11 cellular contexts compared by ENCODE assay signal in genomic region chr1:234911787-234912186, GRCh38.
DNase-seq lines count a peak whose midpoint lies in the region; ATAC-seq and TF ChIP-seq lines count a peak whose summit lies in the region.
"Had no signal": no experiment of that assay in that cellular context is flagged by ENCODE, and none has a peak within 500 bp of the region (broad histone marks: within the 10 kb centered on the region; RNA-seq: fewer than 3 reads in every experiment).

No MANE protein-coding gene starts in this region.

- peak; percentile 23 for DNase-seq in GM23338 (ENCODE audit: low spot score)
- DNase-seq in WTC11 (ENCODE audit: low spot score) = no peak
- peak; percentile 33 for DNase-seq in endothelial cell (ENCODE audit: low spot score)
- peak; percentile 64 for DNase-seq in sigmoid colon
- DNase-seq in stimulated activated naive CD4-positive, alpha-beta T cell treated with Interleukin-2 at 50 U/mL for 16 hours (lab: John Stamatoyannopoulos, UW) = no peak
- no peak for DNase-seq in stimulated activated CD4-positive, alpha-beta T cell treated with anti-CD3 and anti-CD28 coated beads, Interleukin-12 subunit alpha, Interleukin-12 subunit beta, amount 100 ng/mL, for 4 hours
- DNase-seq: Calu3, GM23248, NCI-H146 had no signal

- no peaks in the 10 kb centered on the region for H4K20me1 ChIP-seq in GM23338 (replicated peaks; ENCODE audit: insufficient read depth)

- H3K36me3 Mint-ChIP-seq in GM23338 (ENCODE audit: low read depth) (0 out of 3 replicates have a peak, but pooled peaks cover 5% of the 10 kb centered on the region), WTC11 (peaks cover 4% of the 10 kb centered on the region; the same call in 1 of the 2 replicates), endothelial cell (ENCODE audit: low read depth, unreplicated experiment) (no peaks in the 10 kb centered on the region)

- H3K4me1 ChIP-seq in GM23338 (ENCODE audit: insufficient read depth) (peaks cover 20% of the 10 kb centered on the region; the same call in 1 of the 2 replicates), sigmoid colon (peaks cover 0 to 37% (median 24%) of the 10 kb centered on the region in 4 donors)

- POLR2A ChIA-PET in WTC11 (lab: Charles Lee) = no interaction called here

- ATAC-seq in GM23338 (peak; percentile 59), WTC11 (peak; percentile 77), HG03135 (IDR thresholded peaks at IDR 0.05; ENCODE audit: unreplicated experiment) (no peak), HG03097 (IDR thresholded peaks at IDR 0.05; ENCODE audit: low FRiP score, unreplicated experiment) (no peak)

- TF ChIP-seq POLR2A in sigmoid colon (IDR thresholded peaks at IDR 0.05) = no peak

- WGBS in sigmoid colon, 2 donors = 66 to 79% methylated on average over 8 of the region's 8 CpGs

- no peaks in the 10 kb centered on the region for H3K79me2 ChIP-seq in GM23338 (replicated peaks; ENCODE audit: insufficient read depth)

- TF ChIP-seq CTCF in GM23338 (conservative IDR thresholded peaks at IDR 0.05; ENCODE audit: low read depth in 2 of 2) = no peak
- TF ChIP-seq CTCF in WTC11 (IDR thresholded peaks at IDR 0.05) = no peak
- TF ChIP-seq CTCF in endothelial cell (IDR thresholded peaks at IDR 0.05; ENCODE audit: unreplicated experiment) = no peak
- no peak for TF ChIP-seq CTCF in sigmoid colon (IDR thresholded peaks at IDR 0.05)

- H3K27ac Mint-ChIP-seq in GM23338 = no peak overlapping the region
- no peak overlapping the region for H3K27ac Mint-ChIP-seq in WTC11
- H3K27ac Mint-ChIP-seq in endothelial cell (ENCODE audit: unreplicated experiment) = peak overlapping the region; percentile 89

- H3K27me3 ChIP-seq in GM23338 (ENCODE audit: insufficient read depth) (no peaks in the 10 kb centered on the region), sigmoid colon (no peaks in the 10 kb centered on the region)

- H3F3A ChIP-seq in GM23338 (replicated peaks; ENCODE audit: low read depth) = no peaks in the 10 kb centered on the region

- peaks cover 15% of the 10 kb centered on the region for H3K27me3 Mint-ChIP-seq in GM23338 (ENCODE audit: insufficient read depth, low read depth, poor library complexity)
- peaks cover 18% of the 10 kb centered on the region for H3K27me3 Mint-ChIP-seq in WTC11 (ENCODE audit: low read depth)
- peaks cover 13% of the 10 kb centered on the region for H3K27me3 Mint-ChIP-seq in endothelial cell (ENCODE audit: unreplicated experiment)

- intact Hi-C loops in sigmoid colon (cut with DNase I) = loop anchor here (10.0 kb wide), 1 partner anchor 87 kb away; no protein-coding TSS in a partner anchor

- H3K4me1 Mint-ChIP-seq in GM23338 = peaks cover 23% of the 10 kb centered on the region
- H3K4me1 Mint-ChIP-seq in WTC11 = peaks cover 43% of the 10 kb centered on the region
- H3K4me1 Mint-ChIP-seq in endothelial cell (ENCODE audit: unreplicated experiment) = peaks cover 52% of the 10 kb centered on the region

- H3K4me3 ChIP-seq in GM23338 = no peak overlapping the region
- H3K4me3 ChIP-seq in sigmoid colon = no peak overlapping the region
- H3K4me3 ChIP-seq: GM23248 had no signal

- peak overlapping the region; percentile 81; the same call in 1 of the 2 replicates for H2AFZ ChIP-seq in GM23338
- H2AFZ ChIP-seq: GM23248 had no signal

- H3K27ac ChIP-seq in GM23338 (ENCODE audit: low read depth) = no peak overlapping the region
- H3K27ac ChIP-seq in sigmoid colon = peak overlapping the region in 3 of 4 donors; percentile 7 to 73 (median 65)
- H3K27ac ChIP-seq: GM23248 had no signal

- TF ChIP-seq EP300 in sigmoid colon (IDR thresholded peaks at IDR 0.05) = no peak

- CTCF ChIA-PET in WTC11 (lab: Charles Lee) = no interaction called here

- no peaks in the 10 kb centered on the region for H3K36me3 ChIP-seq in GM23338 (ENCODE audit: insufficient read depth)
- no peaks in the 10 kb centered on the region for H3K36me3 ChIP-seq in sigmoid colon

- peaks cover 7% of the 10 kb centered on the region; the same call in 2 of the 3 replicates for H3K9me3 Mint-ChIP-seq in GM23338
- peaks cover 10% of the 10 kb centered on the region for H3K9me3 Mint-ChIP-seq in WTC11
- H3K9me3 Mint-ChIP-seq in endothelial cell (ENCODE audit: unreplicated experiment) = no peaks in the 10 kb centered on the region

- H3K4me3 Mint-ChIP-seq in GM23338 (no peak overlapping the region), WTC11 (no peak overlapping the region), endothelial cell (ENCODE audit: unreplicated experiment) (no peak overlapping the region)

- peaks cover 9% of the 10 kb centered on the region for H3K9me2 ChIP-seq in GM23338 (ENCODE audit: insufficient read depth)

- no peaks in the 10 kb centered on the region for H3K9me3 ChIP-seq in sigmoid colon

- no peak overlapping the region for H3K4me2 ChIP-seq in GM23338

TF ChIP-seq in GM23338, 12 proteins besides CTCF, POLR2A, EP300 and RAD21 (continues in another document):
- TF ChIP-seq ETS1 (IDR thresholded peaks at IDR 0.05) (no peak), JUNB (IDR thresholded peaks at IDR 0.05; ENCODE audit: unreplicated experiment) (no peak), ZNF331 (CRISPR knock-in tag; IDR thresholded peaks at IDR 0.05; ENCODE audit: low read depth) (no peak)

TF ChIP-seq in WTC11, 78 proteins besides CTCF, POLR2A, EP300 and RAD21:
- TF ChIP-seq SP1 (CRISPR knock-in tag; conservative IDR thresholded peaks at IDR 0.05) = no peak
- TF ChIP-seq ZNF281 (CRISPR knock-in tag; IDR thresholded peaks at IDR 0.05) = no peak
- no peak for TF ChIP-seq E2F5 (CRISPR knock-in tag; IDR thresholded peaks at IDR 0.05)
- TF ChIP-seq HMGA2 (CRISPR knock-in tag; IDR thresholded peaks at IDR 0.05) = no peak
- no peak for TF ChIP-seq STAT6 (CRISPR knock-in tag; conservative IDR thresholded peaks at IDR 0.05; ENCODE audit: low read depth)
- no peak for TF ChIP-seq GTF2I (CRISPR knock-in tag; conservative IDR thresholded peaks at IDR 0.05)
- TF ChIP-seq GABPB1 (CRISPR knock-in tag; IDR thresholded peaks at IDR 0.05) = no peak
- no peak for TF ChIP-seq ZNF425 (CRISPR knock-in tag; conservative IDR thresholded peaks at IDR 0.05)
- TF ChIP-seq RORB (CRISPR knock-in tag; IDR thresholded peaks at IDR 0.05) = no peak
TF ChIP-seq in WTC11: peak in this region for 0.

Comparison
In these comparisons a context has a peak if more than half of its experiments do, and no peak if none do; other contexts are left out.
1. ATAC-seq: peak in GM23338 (single experiment) and WTC11 (single experiment); none in HG03135 (single experiment) and HG03097 (single experiment).
2. DNase-seq: peak in GM23338 (single experiment), endothelial cell (single experiment) and sigmoid colon (single experiment); none in WTC11 (single experiment), stimulated activated naive CD4-positive, alpha-beta T cell treated with Interleukin-2 at 50 U/mL for 16 hours (single experiment) and stimulated activated CD4-positive, alpha-beta T cell treated with anti-CD3 and anti-CD28 coated beads, Interleukin-12 subunit alpha, Interleukin-12 subunit beta, amount 100 ng/mL, for 4 hours (single experiment).